In genomic region chr2:95231723-95232122, GRCh38 we compare ENCODE assay signal across 7 cellular contexts. TPM values are rescaled to one million over a fixed set of nuclear protein-coding genes. Genes with fewer than 3 reads are reported as not detected.
DNase-seq lines count a peak whose midpoint lies in the region; ATAC-seq, FAIRE-seq and TF ChIP-seq lines count a peak whose summit lies in the region.

No MANE protein-coding gene starts in this region.

- no peak overlapping the region for H3K4me3 ChIP-seq in HEK293 (ENCODE audit: low read depth, low read length)
- H3K4me3 ChIP-seq in astrocyte of the spinal cord (ENCODE audit: low read depth, low read length) = no peak overlapping the region
- H3K4me3 ChIP-seq in keratinocyte (ENCODE audit: control insufficient read depth in 2 of 3, extremely low read depth in 1 of 3, insufficient read depth in 2 of 3, low read depth in 1 of 3, low read length in 3 of 3) = no peak overlapping the region
- H3K4me3 ChIP-seq in suprapubic skin = no peak overlapping the region

- no peak for ATAC-seq in GM18517 (IDR thresholded peaks at IDR 0.05; ENCODE audit: unreplicated experiment)

- peak; percentile 65 for FAIRE-seq in keratinocyte (lab: Jason Lieb, UNC)

- peak; percentile 91 for DNase-seq in DMS53 (lab: John Stamatoyannopoulos, UW)
- DNase-seq in NCI-H526 (lab: John Stamatoyannopoulos, UW) = peak; percentile 65 to 85
- peak; percentile 78 for DNase-seq in astrocyte of the spinal cord (ENCODE audit: low read depth, low spot score)
- DNase-seq in keratinocyte (ENCODE audit: low read depth, low spot score) = no peak
- peak in 1 of 2 donors; percentile 58 for DNase-seq in suprapubic skin (ENCODE audit: low spot score in 2 of 2)

- CTCF ChIA-PET in HEK293 (lab: Yijun Ruan, JAX) = interaction anchor here (0.5 to 3.2 kb wide), 31 partner anchors 8 to 709 kb away, joined by 3 to 27 read pairs (median 4); partner anchors contain the start of gene FAHD2A

- no peaks in the 10 kb centered on the region for H3K79me2 ChIP-seq in keratinocyte (ENCODE audit: control insufficient read depth, insufficient read depth, low read length)

- H3K27me3 ChIP-seq in keratinocyte (ENCODE audit: control insufficient read depth, extremely low read depth, insufficient read depth, low read length) (peaks cover 8% of the 10 kb centered on the region), suprapubic skin (no peaks in the 10 kb centered on the region)

- no peak overlapping the region for H2AFZ ChIP-seq in keratinocyte (ENCODE audit: control insufficient read depth, low read length)

- no peak overlapping the region for H3K9ac ChIP-seq in keratinocyte (ENCODE audit: control insufficient read depth, extremely low read depth, insufficient read depth, low read length)

- H3K36me3 ChIP-seq in HEK293 (ENCODE audit: control insufficient read depth in 2 of 2, insufficient read depth in 1 of 2, low read length in 2 of 2) = no peaks in the 10 kb centered on the region
- no peaks in the 10 kb centered on the region for H3K36me3 ChIP-seq in keratinocyte (ENCODE audit: control insufficient read depth in 2 of 2, extremely low read depth in 1 of 2, insufficient read depth in 2 of 2, low read length in 2 of 2)
- H3K36me3 ChIP-seq in suprapubic skin = no peaks in the 10 kb centered on the region

- no peaks in the 10 kb centered on the region for H3K9me1 ChIP-seq in keratinocyte (ENCODE audit: control insufficient read depth, extremely low read depth, insufficient read depth, low read length)

- POLR2A ChIA-PET in HEK293 (lab: Yijun Ruan, JAX) = no interaction called here

- H3K4me1 ChIP-seq in HEK293 (ENCODE audit: control insufficient read depth, insufficient read depth, low read length) = no peaks in the 10 kb centered on the region
- peaks cover 4% of the 10 kb centered on the region for H3K4me1 ChIP-seq in keratinocyte (ENCODE audit: control insufficient read depth, extremely low read depth, insufficient read depth, low read length)
- no peaks in the 10 kb centered on the region for H3K4me1 ChIP-seq in suprapubic skin

- H3K27ac ChIP-seq in HEK293 (ENCODE audit: extremely low read depth, low read depth, low read length) (no peak overlapping the region), keratinocyte (ENCODE audit: control insufficient read depth, insufficient read depth, low read length) (no peak overlapping the region), suprapubic skin (no peak overlapping the region)

- dilution Hi-C loops in keratinocyte (cut with MboI; ENCODE audit: extremely low pct_ligation_motif_present, low sequenced_read_pairs) = no loop called here

- no peak for TF ChIP-seq EP300 in suprapubic skin (IDR thresholded peaks at IDR 0.05)

- in situ Hi-C loops in astrocyte of the spinal cord (cut with HindIII; ENCODE audit: low sequenced_read_pairs) = no loop called here

- TF ChIP-seq CTCF in HEK293 (tag by site-specific recombination; IDR thresholded peaks at IDR 0.05) = no peak
- peak; percentile 84 for TF ChIP-seq CTCF in astrocyte of the spinal cord (IDR thresholded peaks at IDR 0.05; ENCODE audit: low read depth, low read length)
- peak; percentile 78 to 93 (median 91) for TF ChIP-seq CTCF in keratinocyte (optimal IDR thresholded peaks at IDR 0.05 in 1 of 3, IDR thresholded peaks at IDR 0.05 in 1 of 3, conservative IDR thresholded peaks at IDR 0.05 in 1 of 3; ENCODE audit: extremely low read depth in 1 of 3, insufficient read depth in 2 of 3, low read length in 3 of 3)
- TF ChIP-seq CTCF in suprapubic skin (IDR thresholded peaks at IDR 0.05) = peak; percentile 30 to 66

- no peaks in the 10 kb centered on the region for H4K20me1 ChIP-seq in keratinocyte (ENCODE audit: control insufficient read depth, extremely low read depth, insufficient read depth, low read length)

- H3K4me2 ChIP-seq in keratinocyte (ENCODE audit: control insufficient read depth, extremely low read depth, insufficient read depth, low read depth, low read length) = no peak overlapping the region

- H3K9me3 ChIP-seq in HEK293 (ENCODE audit: control insufficient read depth, insufficient read depth, low read depth, low read length) (no peaks in the 10 kb centered on the region), keratinocyte (ENCODE audit: control insufficient read depth, low read depth, low read length) (no peaks in the 10 kb centered on the region), suprapubic skin (no peaks in the 10 kb centered on the region)

- TF ChIP-seq POLR2A in suprapubic skin (IDR thresholded peaks at IDR 0.05) = no peak

- 41% methylated on average over 3 of the region's 3 CpGs for WGBS in suprapubic skin

TF ChIP-seq in HEK293, 187 proteins besides CTCF, POLR2A, EP300 and RAD21:
- peak; percentile 51 for TF ChIP-seq ZNF654 (tag by site-specific recombination; IDR thresholded peaks at IDR 0.05; ENCODE audit: low read depth)
- no peak for TF ChIP-seq ZEB2 (tag by site-specific recombination; IDR thresholded peaks at IDR 0.05)
- TF ChIP-seq ZNF76 (tag by site-specific recombination; IDR thresholded peaks at IDR 0.05; ENCODE audit: borderline replicate concordance, low read depth) = no peak
- TF ChIP-seq REPIN1 (tag by site-specific recombination; IDR thresholded peaks at IDR 0.05; ENCODE audit: low read depth) = no peak
- TF ChIP-seq MEIS1 (CRISPR knock-in tag; IDR thresholded peaks at IDR 0.05; ENCODE audit: borderline replicate concordance) = no peak
- TF ChIP-seq ZNF560 (tag by site-specific recombination; IDR thresholded peaks at IDR 0.05; ENCODE audit: borderline replicate concordance) = no peak
- no peak for TF ChIP-seq ZNF302 (tag by site-specific recombination; IDR thresholded peaks at IDR 0.05; ENCODE audit: low read depth)
- no peak for TF ChIP-seq ZNF426 (tag by site-specific recombination; IDR thresholded peaks at IDR 0.05)
- TF ChIP-seq ZBTB6 (tag by site-specific recombination; IDR thresholded peaks at IDR 0.05) = no peak
- TF ChIP-seq PATZ1 (tag by site-specific recombination; IDR thresholded peaks at IDR 0.05) = no peak
- no peak for TF ChIP-seq ELK4 (IDR thresholded peaks at IDR 0.05; ENCODE audit: borderline replicate concordance, low read depth, low read length)
- TF ChIP-seq KLF10 (tag by site-specific recombination; IDR thresholded peaks at IDR 0.05) = no peak
- peak; percentile 94 for TF ChIP-seq ZNF394 (tag by site-specific recombination; IDR thresholded peaks at IDR 0.05; ENCODE audit: borderline replicate concordance)
- TF ChIP-seq ZNF423 (tag by site-specific recombination; IDR thresholded peaks at IDR 0.05) = no peak

RNA-seq across cellular contexts. Expression of gene ZNF892, which starts 24.4 kb away (rescaled TPM):
- polyA plus RNA-seq in keratinocyte = 1.5 to 1.6 TPM (median 1.6 TPM) in 3 replicates
- polyA plus RNA-seq in keratinocyte (2011; ENCODE audit: low read depth) = not detected
- 0.52 and 1.3 TPM in 2 replicates for polyA plus RNA-seq in keratinocyte (2011; cell fraction: cytosol; rRNA removed)
- polyA plus RNA-seq in keratinocyte (2011; cell fraction: nucleus; rRNA removed) = 2.8 and 3.3 TPM in 2 replicates
- polyA plus RNA-seq in keratinocyte (2012; ENCODE audit: low replicate concordance) = 0.23 and 0.99 TPM in 2 replicates
- 0.33 to 6.2 TPM (median 5.8 TPM) in 3 replicates for polyA minus RNA-seq in keratinocyte
- 4.8 TPM for polyA minus RNA-seq in keratinocyte (2011; cell fraction: cytosol; rRNA and poly(A)+ RNA removed)
- 6.6 and 9.1 TPM in 2 replicates for polyA minus RNA-seq in keratinocyte (2011; cell fraction: nucleus; rRNA and poly(A)+ RNA removed)
- total RNA-seq in suprapubic skin = 1 to 10 TPM; 1.6 to 3.2 (median 2.6) TPM

RNA-seq across cellular contexts. Expression of gene PROM2, which starts 42.5 kb away (rescaled TPM):
- polyA plus RNA-seq in keratinocyte = 11.4 to 21.2 TPM (median 16.8 TPM) in 3 replicates
- polyA plus RNA-seq in keratinocyte (2011; ENCODE audit: low read depth) = 21.9 TPM
- 13.3 and 15.6 TPM in 2 replicates for polyA plus RNA-seq in keratinocyte (2011; cell fraction: cytosol; rRNA removed)
- 83.3 and 112 TPM in 2 replicates for polyA plus RNA-seq in keratinocyte (2011; cell fraction: nucleus; rRNA removed)
- polyA plus RNA-seq in keratinocyte (2012; ENCODE audit: low replicate concordance) = 33.3 and 68.3 TPM in 2 replicates
- 23.5 to 78.5 TPM (median 26.4 TPM) in 3 replicates for polyA minus RNA-seq in keratinocyte
- polyA minus RNA-seq in keratinocyte (2011; cell fraction: cytosol; rRNA and poly(A)+ RNA removed) = 29.0 TPM
- polyA minus RNA-seq in keratinocyte (2011; cell fraction: nucleus; rRNA and poly(A)+ RNA removed) = 77.9 and 81.8 TPM in 2 replicates
- 100 to 1,000 TPM in 2 of 4 donors, 10 to 100 TPM in 2; 96.8 to 166 (median 131) TPM for total RNA-seq in suprapubic skin
